In genomic region chr7:19405546-19405945, GRCh38 we compare ENCODE assay signal across 12 cellular contexts.
DNase-seq lines count a peak whose midpoint lies in the region; ATAC-seq and TF ChIP-seq lines count a peak whose summit lies in the region.
"Had no signal": no experiment of that assay in that cellular context is flagged by ENCODE, and none has a peak within 500 bp of the region (broad histone marks: within the 10 kb centered on the region; RNA-seq: fewer than 3 reads in every experiment).

No MANE protein-coding gene starts in this region.

- TF ChIP-seq CTCF in chondrocyte (IDR thresholded peaks at IDR 0.05) (no peak), ovary (IDR thresholded peaks at IDR 0.05) (no peak)

- no peaks in the 10 kb centered on the region for H3K36me3 ChIP-seq in ovary
- H3K36me3 ChIP-seq: right atrium auricular region had no signal

- no peak for ATAC-seq in natural killer cell treated with Interleukin-12 subunit alpha and Interleukin-12 subunit beta and Interleukin-15 and Interleukin-18, amount 100 ng/mL, for 72 hours
- ATAC-seq in HG02884 (IDR thresholded peaks at IDR 0.05; ENCODE audit: unreplicated experiment): no peak

- H3K27ac Mint-ChIP-seq in chondrocyte (ENCODE audit: unreplicated experiment): peak overlapping the region; percentile 96
- no peak overlapping the region for H3K27ac Mint-ChIP-seq in natural killer cell treated with Interleukin-12 subunit alpha and Interleukin-12 subunit beta and Interleukin-15 and Interleukin-18, amount 100 ng/mL, for 72 hours

- TF ChIP-seq POLR2A in ovary (IDR thresholded peaks at IDR 0.05): no peak

- H3K4me3 ChIP-seq in ovary: no peak overlapping the region
- H3K4me3 ChIP-seq: right atrium auricular region had no signal

- no peak for TF ChIP-seq EP300 in ovary (IDR thresholded peaks at IDR 0.05)

- H3K4me1 Mint-ChIP-seq in chondrocyte (ENCODE audit: low read depth): peaks cover 21% of the 10 kb centered on the region
- H3K4me1 Mint-ChIP-seq in natural killer cell treated with Interleukin-12 subunit alpha and Interleukin-12 subunit beta and Interleukin-15 and Interleukin-18, amount 100 ng/mL, for 72 hours (ENCODE audit: low read depth in 2 of 2): peaks cover 13 to 16% of the 10 kb centered on the region in 2 donors

- peak; percentile 83 for DNase-seq in EH (ENCODE audit: low read depth)
- peak; percentile 90 for DNase-seq in NCI-H226
- no peak for DNase-seq in chondrocyte (ENCODE audit: low spot score)
- DNase-seq in natural killer cell treated with Interleukin-12 subunit alpha and Interleukin-12 subunit beta and Interleukin-15 and Interleukin-18, amount 100 ng/mL, for 72 hours (ENCODE audit: low spot score): no peak
- DNase-seq in ovary: no peak
- no peak for DNase-seq in stimulated activated CD4-positive, alpha-beta T cell treated with anti-CD3 and anti-CD28 coated beads, Interleukin-4, amount 100 ng/mL, for 24 hours
- DNase-seq in activated CD8-positive, alpha-beta memory T cell treated with anti-CD3 and anti-CD28 coated beads, Interleukin-2, amount 50 U/mL, for 48 hours: no peak
- DNase-seq: activated CD4-positive, alpha-beta T cell treated with anti-CD3 and anti-CD28 coated beads, Interleukin-2, amount 50 U/mL, for 4 hours; NCI-H2107 had no signal

- H3K4me1 ChIP-seq in ovary (ENCODE audit: insufficient read depth): no peaks in the 10 kb centered on the region
- H3K4me1 ChIP-seq: right atrium auricular region had no signal

- no peak overlapping the region for H3K4me3 Mint-ChIP-seq in chondrocyte (ENCODE audit: unreplicated experiment)
- peak overlapping the region; percentile 69 for H3K4me3 Mint-ChIP-seq in natural killer cell treated with Interleukin-12 subunit alpha and Interleukin-12 subunit beta and Interleukin-15 and Interleukin-18, amount 100 ng/mL, for 72 hours
- H3K4me3 Mint-ChIP-seq: T-helper 1 cell treated with Interleukin-12 subunit alpha and Interleukin-12 subunit beta and Interleukin-4 antibody, amounts not matched to agents 30 μg/mL and 1 μg/mL, for 36 hours had no signal

- 56 to 68% (median 57%) methylated on average over 2 of the region's 2 CpGs for WGBS in ovary, 3 donors

- H3K27ac ChIP-seq in ovary: no peak overlapping the region
- H3K27ac ChIP-seq: right atrium auricular region had no signal

- H3K27me3 ChIP-seq in ovary: no peaks in the 10 kb centered on the region
- H3K27me3 ChIP-seq: right atrium auricular region had no signal

- no peaks in the 10 kb centered on the region for H3K9me3 Mint-ChIP-seq in chondrocyte (ENCODE audit: low read depth)
- no peaks in the 10 kb centered on the region for H3K9me3 Mint-ChIP-seq in natural killer cell treated with Interleukin-12 subunit alpha and Interleukin-12 subunit beta and Interleukin-15 and Interleukin-18, amount 100 ng/mL, for 72 hours
- H3K9me3 Mint-ChIP-seq: T-helper 1 cell treated with Interleukin-12 subunit alpha and Interleukin-12 subunit beta and Interleukin-4 antibody, amounts not matched to agents 30 μg/mL and 1 μg/mL, for 36 hours had no signal

- no peaks in the 10 kb centered on the region for H3K9me3 ChIP-seq in ovary
- H3K9me3 ChIP-seq: right atrium auricular region had no signal

- intact Hi-C loops in ovary (cut with DNase I): no loop called here

- H3K36me3 Mint-ChIP-seq in chondrocyte (ENCODE audit: low read depth): no peaks in the 10 kb centered on the region
- H3K36me3 Mint-ChIP-seq in natural killer cell treated with Interleukin-12 subunit alpha and Interleukin-12 subunit beta and Interleukin-15 and Interleukin-18, amount 100 ng/mL, for 72 hours: no peaks in the 10 kb centered on the region

- H3K27me3 Mint-ChIP-seq in chondrocyte (ENCODE audit: low read depth): no peaks in the 10 kb centered on the region
- no peaks in the 10 kb centered on the region for H3K27me3 Mint-ChIP-seq in natural killer cell treated with Interleukin-12 subunit alpha and Interleukin-12 subunit beta and Interleukin-15 and Interleukin-18, amount 100 ng/mL, for 72 hours

Comparison
In these comparisons a context has a peak if more than half of its experiments do, and no peak if none do; other contexts are left out.
1. DNase-seq: peak in EH (single experiment) and NCI-H226 (single experiment); none in chondrocyte (single experiment), natural killer cell treated with Interleukin-12 subunit alpha and Interleukin-12 subunit beta and Interleukin-15 and Interleukin-18, amount 100 ng/mL, for 72 hours (single experiment), ovary (0 of 5), stimulated activated CD4-positive, alpha-beta T cell treated with anti-CD3 and anti-CD28 coated beads, Interleukin-4, amount 100 ng/mL, for 24 hours (single experiment) and activated CD8-positive, alpha-beta memory T cell treated with anti-CD3 and anti-CD28 coated beads, Interleukin-2, amount 50 U/mL, for 48 hours (single experiment).